ENCODE assay signal across 27 cellular contexts in the genomic region with DNA sequence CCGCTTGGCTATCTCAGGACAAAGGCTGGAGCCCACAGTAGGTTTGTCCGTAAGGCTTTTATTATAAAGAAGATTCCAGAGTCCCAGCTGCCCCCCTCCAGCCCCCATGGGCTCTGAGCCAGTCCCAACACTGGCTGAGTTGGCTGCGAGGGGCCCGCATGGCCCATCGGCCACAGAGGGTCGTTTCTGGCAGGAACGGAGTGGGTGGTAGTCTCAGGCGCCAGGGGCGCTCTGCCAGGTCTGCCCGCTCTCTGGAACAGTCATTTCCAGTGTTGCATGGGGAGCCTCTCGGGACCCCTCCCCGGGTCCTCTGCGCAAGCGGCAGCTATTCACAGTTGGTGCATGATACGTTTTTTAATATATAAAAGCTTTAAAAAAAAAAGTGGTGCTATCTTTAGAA. TPM values are rescaled to one million over a fixed set of nuclear protein-coding genes. Genes with fewer than 3 reads are reported as not detected.
DNase-seq lines count a peak whose midpoint lies in the region; ATAC-seq and TF ChIP-seq lines count a peak whose summit lies in the region.
"Had no signal": no experiment of that assay in that cellular context is flagged by ENCODE, and none has a peak within 500 bp of the region (broad histone marks: within the 10 kb centered on the region; RNA-seq: fewer than 3 reads in every experiment).

No MANE protein-coding gene starts in this region.

- H2AFZ ChIP-seq in neuronal stem cell (ENCODE audit: low read length): no peak overlapping the region

- peak overlapping the region; percentile 29 for H3K18ac ChIP-seq in neuronal stem cell (ENCODE audit: low read length)

- H3K4ac ChIP-seq in neuronal stem cell (ENCODE audit: low read length): no peak overlapping the region

- H4K8ac ChIP-seq in neuronal stem cell (ENCODE audit: low read depth, low read length): no peak overlapping the region

- H3K23ac ChIP-seq in neuronal stem cell (ENCODE audit: low read depth, low read length, poor library complexity): no peak overlapping the region

- TF ChIP-seq CTCF in heart right ventricle (IDR thresholded peaks at IDR 0.05): no peak
- TF ChIP-seq CTCF in sigmoid colon (IDR thresholded peaks at IDR 0.05): no peak

- no peak overlapping the region for H3K4me3 Mint-ChIP-seq in central memory CD8-positive, alpha-beta T cell
- H3K4me3 Mint-ChIP-seq: activated T-helper 17 cell treated with anti-CD3 and anti-CD28 coated beads, Interleukin-2, amount 50 U/mL, for 72 hours; memory B cell; naive B cell; stimulated activated naive CD8-positive, alpha-beta T cell treated with anti-CD3 and anti-CD28 coated beads, Interleukin-15, amount 100 ng/mL, for 72 hours; type B pancreatic cell; WTC11 had no signal

- H3K36me3 ChIP-seq in heart right ventricle: peaks cover 0 to 57% (median 13%) of the 10 kb centered on the region in 9 donors
- H3K36me3 ChIP-seq in neuronal stem cell (replicated peaks in 1 of 2; ENCODE audit: control insufficient read depth in 2 of 2, insufficient read depth in 2 of 2, low read length in 2 of 2): peaks cover 0 to 42% of the 10 kb centered on the region in 2 donors
- H3K36me3 ChIP-seq in sigmoid colon: peaks cover 0 to 7% (median 0%) of the 10 kb centered on the region in 4 donors

- no peaks in the 10 kb centered on the region for H3K9me3 Mint-ChIP-seq in central memory CD8-positive, alpha-beta T cell
- H3K9me3 Mint-ChIP-seq: activated naive CD4-positive, alpha-beta T cell treated with anti-CD3 and anti-CD28 coated beads, Interleukin-2, amount 50 U/mL, for 72 hours; activated T-helper 17 cell treated with anti-CD3 and anti-CD28 coated beads, Interleukin-2, amount 50 U/mL, for 72 hours; memory B cell; naive B cell; stimulated activated naive CD8-positive, alpha-beta T cell treated with anti-CD3 and anti-CD28 coated beads, Interleukin-15, amount 100 ng/mL, for 72 hours; type B pancreatic cell; WTC11 had no signal

- no peak for TF ChIP-seq EP300 in sigmoid colon (IDR thresholded peaks at IDR 0.05)

- H3K27me3 ChIP-seq in right cardiac atrium (ENCODE audit: control insufficient read depth, insufficient read depth) (no peaks in the 10 kb centered on the region), heart right ventricle (no peaks in the 10 kb centered on the region), neuronal stem cell (ENCODE audit: control insufficient read depth in 3 of 3, insufficient read depth in 3 of 3, low read depth in 1 of 3, low read length in 3 of 3) (no peaks in the 10 kb centered on the region), sigmoid colon (no peaks in the 10 kb centered on the region)
- H3K27me3 ChIP-seq: ascending aorta, heart left ventricle had no signal

- peak overlapping the region; percentile 63 for H3K27ac Mint-ChIP-seq in central memory CD8-positive, alpha-beta T cell (ENCODE audit: low read depth)
- H3K27ac Mint-ChIP-seq: activated naive CD4-positive, alpha-beta T cell treated with anti-CD3 and anti-CD28 coated beads, Interleukin-2, amount 50 U/mL, for 72 hours; activated T-helper 17 cell treated with anti-CD3 and anti-CD28 coated beads, Interleukin-2, amount 50 U/mL, for 72 hours; memory B cell; naive B cell; stimulated activated naive CD8-positive, alpha-beta T cell treated with anti-CD3 and anti-CD28 coated beads, Interleukin-15, amount 100 ng/mL, for 72 hours; type B pancreatic cell; WTC11 had no signal

- H2AK5ac ChIP-seq in neuronal stem cell (ENCODE audit: low read depth, low read length): peak overlapping the region; percentile 29

- ATAC-seq in right cardiac atrium (no peak), heart right ventricle (no peak), HG03432 (IDR thresholded peaks at IDR 0.05; ENCODE audit: unreplicated experiment) (no peak)
- no peak for ATAC-seq in central memory CD8-positive, alpha-beta T cell (replicated peaks; ENCODE audit: extremely low read depth, poor library complexity, severe bottlenecking)
- ATAC-seq: activated naive CD4-positive, alpha-beta T cell treated with anti-CD3 and anti-CD28 coated beads, Interleukin-2, amount 50 U/mL, for 72 hours; activated T-helper 17 cell treated with anti-CD3 and anti-CD28 coated beads, Interleukin-2, amount 50 U/mL, for 72 hours; heart left ventricle; WTC11 had no signal

- 50% methylated on average over 15 of the region's 15 CpGs for WGBS in right cardiac atrium
- WGBS in heart right ventricle, 2 donors: 60 to 69% methylated on average over 15 of the region's 15 CpGs
- no CpG with 5 or more reads among the region's 15 CpGs for WGBS in neuronal stem cell (ENCODE audit: extremely low coverage in 2 of 2, insufficient read length in 2 of 2, insufficient replicate concordance in 1 of 2), 2 donors
- 79 to 87% methylated on average over 15 of the region's 15 CpGs for WGBS in sigmoid colon, 2 donors

- peak overlapping the region; percentile 2 for H2BK120ac ChIP-seq in neuronal stem cell (ENCODE audit: low read depth, low read length)

- intact Hi-C loops in right cardiac atrium (cut with DNase I) (loop anchor here in 3 of 4 donors (5.0 to 10.0 kb wide), 3 partner anchors 42 to 60 kb away; no protein-coding TSS in a partner anchor), heart right ventricle (cut with DNase I) (loop anchor here in 3 of 10 donors (5.0 to 10.0 kb wide), 3 partner anchors 37 to 50 kb away; no protein-coding TSS in a partner anchor), sigmoid colon (cut with DNase I) (no loop called here)

- no peak overlapping the region for H2BK12ac ChIP-seq in neuronal stem cell (ENCODE audit: low read length)

- no peak overlapping the region for H2BK5ac ChIP-seq in neuronal stem cell (ENCODE audit: low read length)

- no peaks in the 10 kb centered on the region for H3K27me3 Mint-ChIP-seq in central memory CD8-positive, alpha-beta T cell
- H3K27me3 Mint-ChIP-seq: activated T-helper 17 cell treated with anti-CD3 and anti-CD28 coated beads, Interleukin-2, amount 50 U/mL, for 72 hours; memory B cell had no signal

- H3K79me1 ChIP-seq in neuronal stem cell (ENCODE audit: low read depth, low read length): no peaks in the 10 kb centered on the region

- DNase-seq in right cardiac atrium (peak in 2 of 3 donors; percentile 66 to 79), heart right ventricle (no peak), neuronal stem cell (ENCODE audit: low spot score) (no peak), sigmoid colon (no peak), ureter (ENCODE audit: low spot score) (no peak), mucosa of gallbladder (ENCODE audit: low spot score) (no peak)
- DNase-seq in central memory CD8-positive, alpha-beta T cell (ENCODE audit: low spot score in 2 of 2): no peak
- DNase-seq: activated CD8-positive, alpha-beta memory T cell treated with anti-CD3 and anti-CD28 coated beads, Interleukin-2, amount 50 U/mL, for 48 hours; Calu3; Kasumi-1; naive B cell; NCI-H69; stimulated activated naive CD8-positive, alpha-beta T cell treated with anti-CD3 and anti-CD28 coated beads, Interleukin-15, amount 100 ng/mL, for 72 hours; T-helper 9 cell had no signal

- no peak for TF ChIP-seq POLR2A in sigmoid colon (IDR thresholded peaks at IDR 0.05)

- peak overlapping the region; percentile 32 for H2BK15ac ChIP-seq in neuronal stem cell (ENCODE audit: low read length)

- H3K27ac ChIP-seq in right cardiac atrium (ENCODE audit: low read length) (peak overlapping the region; percentile 34), heart right ventricle (peak overlapping the region in 5 of 10 donors; percentile 16 to 59 (median 56)), neuronal stem cell (replicated peaks; ENCODE audit: low read length) (no peak overlapping the region), sigmoid colon (no peak overlapping the region)
- H3K27ac ChIP-seq: ascending aorta had no signal

- H3K9ac ChIP-seq in neuronal stem cell (ENCODE audit: low read depth, low read length, poor library complexity): no peak overlapping the region

- H3K9me3 ChIP-seq in right cardiac atrium (ENCODE audit: control insufficient read depth, low read length) (no peaks in the 10 kb centered on the region), heart right ventricle (no peaks in the 10 kb centered on the region), neuronal stem cell (replicated peaks in 1 of 2; ENCODE audit: control insufficient read depth in 2 of 2, insufficient read depth in 1 of 2, low read depth in 1 of 2, low read length in 2 of 2) (no peaks in the 10 kb centered on the region), sigmoid colon (no peaks in the 10 kb centered on the region)
- H3K9me3 ChIP-seq: ascending aorta, heart left ventricle had no signal

- no peak overlapping the region for H4K91ac ChIP-seq in neuronal stem cell (ENCODE audit: low read depth, low read length, poor library complexity)

- peaks cover 14% of the 10 kb centered on the region for H3K36me3 Mint-ChIP-seq in central memory CD8-positive, alpha-beta T cell (ENCODE audit: insufficient read depth)
- H3K36me3 Mint-ChIP-seq: activated naive CD4-positive, alpha-beta T cell treated with anti-CD3 and anti-CD28 coated beads, Interleukin-2, amount 50 U/mL, for 72 hours; memory B cell; naive B cell; type B pancreatic cell had no signal

- H3K4me2 ChIP-seq in neuronal stem cell (ENCODE audit: insufficient read depth, low read length, poor library complexity, severe bottlenecking): no peak overlapping the region

- H3K4me3 ChIP-seq in right cardiac atrium (ENCODE audit: low read length) (no peak overlapping the region), heart right ventricle (no peak overlapping the region), neuronal stem cell (ENCODE audit: low read length in 2 of 2) (no peak overlapping the region), sigmoid colon (no peak overlapping the region)
- H3K4me3 ChIP-seq: ascending aorta, heart left ventricle had no signal

- peaks cover 36% of the 10 kb centered on the region for H3K4me1 Mint-ChIP-seq in central memory CD8-positive, alpha-beta T cell
- H3K4me1 Mint-ChIP-seq: activated T-helper 17 cell treated with anti-CD3 and anti-CD28 coated beads, Interleukin-2, amount 50 U/mL, for 72 hours had no signal

- H3K4me1 ChIP-seq in right cardiac atrium (ENCODE audit: control insufficient read depth, insufficient read depth, low read length): peaks cover 23% of the 10 kb centered on the region
- H3K4me1 ChIP-seq in heart right ventricle: peaks cover 22 to 81% (median 74%) of the 10 kb centered on the region in 9 donors
- peaks cover 13 to 35% of the 10 kb centered on the region in 2 donors for H3K4me1 ChIP-seq in neuronal stem cell (ENCODE audit: control insufficient read depth in 2 of 2, insufficient read depth in 1 of 2, low read depth in 1 of 2, low read length in 2 of 2)
- peaks cover 0 to 47% (median 31%) of the 10 kb centered on the region in 4 donors for H3K4me1 ChIP-seq in sigmoid colon

- no peak overlapping the region for H3K14ac ChIP-seq in neuronal stem cell (ENCODE audit: low read length)

RNA-seq across cellular contexts. Expression of a gene that starts 12.2 kb away (rescaled TPM):
- total RNA-seq in right cardiac atrium (not detected), heart right ventricle (not detected), sigmoid colon (not detected), ureter (not detected), mucosa of gallbladder (not detected)
- polyA plus RNA-seq in right cardiac atrium (not detected), heart right ventricle (not detected), sigmoid colon (not detected)
- not detected for polyA plus RNA-seq in neuronal stem cell (2013, experiment 1 of 2)
- polyA plus RNA-seq in neuronal stem cell (2013, experiment 2 of 2): not detected
- total RNA-seq: activated naive CD4-positive, alpha-beta T cell treated with anti-CD3 and anti-CD28 coated beads, Interleukin-2, amount 50 U/mL, for 72 hours; activated T-helper 17 cell treated with anti-CD3 and anti-CD28 coated beads, Interleukin-2, amount 50 U/mL, for 72 hours; ascending aorta; Calu3; cerebellum; Daoy; epithelial cell of proximal tubule; heart left ventricle; omental fat pad; WTC11 had no signal
- polyA plus RNA-seq: BJ, heart left ventricle had no signal

RNA-seq across cellular contexts. Expression of a gene that starts 26.7 kb away (rescaled TPM):
- not detected for total RNA-seq in right cardiac atrium
- not detected for polyA plus RNA-seq in right cardiac atrium
- total RNA-seq in heart right ventricle: not detected
- not detected for polyA plus RNA-seq in heart right ventricle
- 0.06 TPM for polyA plus RNA-seq in neuronal stem cell (2013, experiment 1 of 2)
- 0.01 TPM for polyA plus RNA-seq in neuronal stem cell (2013, experiment 2 of 2)
- total RNA-seq in sigmoid colon: not detected
- polyA plus RNA-seq in sigmoid colon: not detected
- total RNA-seq in ureter: not detected
- not detected for total RNA-seq in mucosa of gallbladder
- total RNA-seq: activated naive CD4-positive, alpha-beta T cell treated with anti-CD3 and anti-CD28 coated beads, Interleukin-2, amount 50 U/mL, for 72 hours; activated T-helper 17 cell treated with anti-CD3 and anti-CD28 coated beads, Interleukin-2, amount 50 U/mL, for 72 hours; ascending aorta; Calu3; cerebellum; Daoy; epithelial cell of proximal tubule; heart left ventricle; WTC11 had no signal
- polyA plus RNA-seq: BJ had no signal

RNA-seq across cellular contexts. Expression of a gene that starts 51.3 kb away (rescaled TPM):
- 100 to 1,000 TPM in 1 of 4 donors, 10 to 100 TPM in 3; 75.4 to 102 (median 84.1) TPM for total RNA-seq in right cardiac atrium
- polyA plus RNA-seq in right cardiac atrium: 89.4 TPM
- total RNA-seq in heart right ventricle: 100 to 1,000 TPM in 1 of 10 donors, 10 to 100 TPM in 9; 40.9 to 106 (median 62.8) TPM
- polyA plus RNA-seq in heart right ventricle: 100 to 1,000 TPM in 1 of 2 donors, 10 to 100 TPM in 1; 71.2 to 169 TPM
- polyA plus RNA-seq in neuronal stem cell (2013, experiment 1 of 2): 43.7 TPM
- polyA plus RNA-seq in neuronal stem cell (2013, experiment 2 of 2): 41.8 TPM
- 10 to 100 TPM; 36.9 to 77.0 (median 61.8) TPM for total RNA-seq in sigmoid colon
- 10 to 100 TPM in 2 of 3 donors, 1 to 10 TPM in 1; 9.6 to 42.0 (median 15.7) TPM for polyA plus RNA-seq in sigmoid colon
- 138 TPM for total RNA-seq in ureter
- 82.2 TPM for total RNA-seq in mucosa of gallbladder

Comparison
In these comparisons a context has a peak if more than half of its experiments do, and no peak if none do; other contexts are left out.
1. DNase-seq: peak in right cardiac atrium (2 of 3); none in heart right ventricle (0 of 2), central memory CD8-positive, alpha-beta T cell (0 of 2), neuronal stem cell (single experiment), sigmoid colon (single experiment), ureter (single experiment) and mucosa of gallbladder (single experiment).